ENCODE assay signal across 8 cellular contexts in genomic region chr7:94656658-94656924, GRCh38. TPM values are rescaled to one million over a fixed set of nuclear protein-coding genes. Genes with fewer than 3 reads are reported as not detected.
DNase-seq lines count a peak whose midpoint lies in the region; ATAC-seq, FAIRE-seq and TF ChIP-seq lines count a peak whose summit lies in the region.

No MANE protein-coding gene starts in this region.

- no peaks in the 10 kb centered on the region for H3K36me3 ChIP-seq in OCI-LY1 (ENCODE audit: insufficient read depth, low read length)
- no peaks in the 10 kb centered on the region for H3K36me3 ChIP-seq in endocrine pancreas (ENCODE audit: control insufficient read depth, insufficient read depth, low read length)
- H3K36me3 ChIP-seq in neuronal stem cell (replicated peaks in 1 of 2; ENCODE audit: control insufficient read depth in 2 of 2, insufficient read depth in 2 of 2, low read length in 2 of 2): no peaks in the 10 kb centered on the region

- H3K4me3 Mint-ChIP-seq in CD14-positive monocyte: peak overlapping the region; percentile 81 to 89

- no peak overlapping the region for H4K91ac ChIP-seq in neuronal stem cell (ENCODE audit: low read depth, low read length, poor library complexity)

- ATAC-seq in GM19397 (IDR thresholded peaks at IDR 0.05; ENCODE audit: unreplicated experiment): no peak
- no peak for ATAC-seq in HG02870 (IDR thresholded peaks at IDR 0.05; ENCODE audit: unreplicated experiment)

- H3K36me3 Mint-ChIP-seq in CD14-positive monocyte: peaks cover 0 to 4% of the 10 kb centered on the region in 2 donors

- no peaks in the 10 kb centered on the region for H3K79me1 ChIP-seq in neuronal stem cell (ENCODE audit: low read depth, low read length)

- no peaks in the 10 kb centered on the region for H3K27me3 ChIP-seq in OCI-LY1 (ENCODE audit: insufficient read depth, low read length)
- no peaks in the 10 kb centered on the region for H3K27me3 ChIP-seq in endocrine pancreas (ENCODE audit: control insufficient read depth, insufficient read depth, low read length)
- H3K27me3 ChIP-seq in neuronal stem cell (ENCODE audit: control insufficient read depth in 3 of 3, insufficient read depth in 3 of 3, low read depth in 1 of 3, low read length in 3 of 3): no peaks in the 10 kb centered on the region

- peaks cover 29% of the 10 kb centered on the region for H3K4me1 Mint-ChIP-seq in CD14-positive monocyte

- peak overlapping the region; percentile 68 for H3K9ac ChIP-seq in OCI-LY1 (ENCODE audit: low read length)
- peak overlapping the region; percentile 22 for H3K9ac ChIP-seq in endocrine pancreas (ENCODE audit: control insufficient read depth, insufficient read depth, low read length)
- peak overlapping the region; percentile 82 for H3K9ac ChIP-seq in neuronal stem cell (ENCODE audit: low read depth, low read length, poor library complexity)

- no peaks in the 10 kb centered on the region for H4K20me1 ChIP-seq in OCI-LY1 (ENCODE audit: insufficient read depth, low read length)

- H3K4me2 ChIP-seq in OCI-LY1 (ENCODE audit: low read length): peak overlapping the region; percentile 81
- peak overlapping the region; percentile 85 for H3K4me2 ChIP-seq in neuronal stem cell (ENCODE audit: insufficient read depth, low read length, poor library complexity, severe bottlenecking)

- peak overlapping the region; percentile 76 for H3K27ac ChIP-seq in OCI-LY1 (ENCODE audit: low read depth, low read length, poor library complexity, severe bottlenecking)
- H3K27ac ChIP-seq in neuronal stem cell (replicated peaks; ENCODE audit: low read length): peak overlapping the region; percentile 15

- no peak overlapping the region for H2BK12ac ChIP-seq in neuronal stem cell (ENCODE audit: low read length)

- peaks cover 45 to 53% (median 47%) of the 10 kb centered on the region in 3 donors for H3K27me3 Mint-ChIP-seq in CD14-positive monocyte (ENCODE audit: low read depth in 3 of 3)

- H3K9me3 ChIP-seq in OCI-LY1 (ENCODE audit: low read length) (no peaks in the 10 kb centered on the region), endocrine pancreas (ENCODE audit: control insufficient read depth, low read length) (no peaks in the 10 kb centered on the region), neuronal stem cell (replicated peaks in 1 of 2; ENCODE audit: control insufficient read depth in 2 of 2, insufficient read depth in 1 of 2, low read depth in 1 of 2, low read length in 2 of 2) (peaks cover 0 to 8% of the 10 kb centered on the region in 2 donors)

- no peak for FAIRE-seq in GM12891 (lab: Jason Lieb, UNC)

- H2AK5ac ChIP-seq in neuronal stem cell (ENCODE audit: low read depth, low read length): peak overlapping the region; percentile 76

- TF ChIP-seq CTCF in CD14-positive monocyte (IDR thresholded peaks at IDR 0.05) (no peak), OCI-LY1 (IDR thresholded peaks at IDR 0.05; ENCODE audit: low read length) (no peak)

- intact Hi-C loops in CD14-positive monocyte (cut with micrococcal nuclease): no loop called here

- peak overlapping the region; percentile 20 for H3K18ac ChIP-seq in neuronal stem cell (ENCODE audit: low read length)

- H2BK15ac ChIP-seq in neuronal stem cell (ENCODE audit: low read length): peak overlapping the region; percentile 43

- H3K79me2 ChIP-seq in OCI-LY1 (ENCODE audit: insufficient read depth, low read length): peaks cover 43% of the 10 kb centered on the region

- H3K4me1 ChIP-seq in OCI-LY1 (ENCODE audit: insufficient read depth, low read length, severe bottlenecking) (peaks cover 22% of the 10 kb centered on the region), endocrine pancreas (ENCODE audit: control insufficient read depth, insufficient read depth, low read length) (peaks cover 20% of the 10 kb centered on the region), neuronal stem cell (ENCODE audit: control insufficient read depth in 2 of 2, insufficient read depth in 1 of 2, low read depth in 1 of 2, low read length in 2 of 2) (peaks cover 1 to 14% of the 10 kb centered on the region in 2 donors)

- no peaks in the 10 kb centered on the region for H3F3A ChIP-seq in OCI-LY1 (ENCODE audit: insufficient read depth, low read length)

- DNase-seq in CD14-positive monocyte (ENCODE audit: low spot score): no peak
- DNase-seq in neuronal stem cell (ENCODE audit: low spot score): no peak
- no peak for DNase-seq in GM12891 (ENCODE audit: insufficient read length, low spot score)
- DNase-seq in NCI-H69 (lab: John Stamatoyannopoulos, UW): no peak

- peak overlapping the region in 1 of 7 donors; percentile 9 for H3K27ac Mint-ChIP-seq in CD14-positive monocyte

- H3K9me3 Mint-ChIP-seq in CD14-positive monocyte: peaks cover 3 to 25% (median 13%) of the 10 kb centered on the region in 7 donors

- H4K8ac ChIP-seq in neuronal stem cell (ENCODE audit: low read depth, low read length): no peak overlapping the region

- H2BK120ac ChIP-seq in neuronal stem cell (ENCODE audit: low read depth, low read length): no peak overlapping the region

- peak overlapping the region; percentile 8 for H3K4ac ChIP-seq in neuronal stem cell (ENCODE audit: low read length)

- no peaks in the 10 kb centered on the region for H3K9me2 ChIP-seq in OCI-LY1 (ENCODE audit: low read depth, low read length)

- H2AFZ ChIP-seq in OCI-LY1 (ENCODE audit: low read length) (no peak overlapping the region), neuronal stem cell (ENCODE audit: low read length) (peak overlapping the region; percentile 10)

- peak overlapping the region; percentile 71 for H3K4me3 ChIP-seq in OCI-LY1 (ENCODE audit: low read depth, low read length, poor library complexity, severe bottlenecking)
- peak overlapping the region; percentile 57 for H3K4me3 ChIP-seq in endocrine pancreas (ENCODE audit: control insufficient read depth, insufficient read depth, low read length)
- H3K4me3 ChIP-seq in neuronal stem cell (ENCODE audit: low read length in 2 of 2): peak overlapping the region; percentile 80 to 84

- no peak for TF ChIP-seq POLR2A in GM12891 (IDR thresholded peaks at IDR 0.05; ENCODE audit: low read depth, low read length)

- H3K14ac ChIP-seq in neuronal stem cell (ENCODE audit: low read length): peak overlapping the region; percentile 47

- no CpG with 5 or more reads among the region's 10 CpGs for WGBS in neuronal stem cell (ENCODE audit: extremely low coverage in 2 of 2, insufficient read length in 2 of 2, insufficient replicate concordance in 1 of 2), 2 donors

- no peak overlapping the region for H2BK5ac ChIP-seq in neuronal stem cell (ENCODE audit: low read length)

- H3K23ac ChIP-seq in neuronal stem cell (ENCODE audit: low read depth, low read length, poor library complexity): no peak overlapping the region

TF ChIP-seq in GM12891, 5 proteins besides CTCF, POLR2A, EP300 and RAD21:
- no peak for TF ChIP-seq POU2F2 (IDR thresholded peaks at IDR 0.05; ENCODE audit: low read depth, low read length)
- no peak for TF ChIP-seq TAF1 (IDR thresholded peaks at IDR 0.05; ENCODE audit: low read depth, low read length)
- TF ChIP-seq SPI1 (IDR thresholded peaks at IDR 0.05; ENCODE audit: low read depth, low read length): no peak
- TF ChIP-seq PAX5 (IDR thresholded peaks at IDR 0.05; ENCODE audit: insufficient read depth, low read length, severe bottlenecking): no peak
- TF ChIP-seq POLR2AphosphoS5 (IDR thresholded peaks at IDR 0.05; ENCODE audit: low read depth, low read length): no peak

RNA-seq across cellular contexts. Expression of gene SGCE, which starts 0.7 kb away (rescaled TPM):
- not detected for polyA plus RNA-seq in CD14-positive monocyte
- polyA plus RNA-seq in neuronal stem cell (2013, experiment 1 of 2): 90.6 TPM
- polyA plus RNA-seq in neuronal stem cell (2013, experiment 2 of 2): 93.1 TPM
- polyA plus RNA-seq in GM12891 (2012; ENCODE audit: low read depth, missing spikeins): 17.4 TPM

Comparison
In these comparisons a context has a peak if more than half of its experiments do, and no peak if none do; other contexts are left out.
1. H3K9ac ChIP-seq: peak in every context shown above with its lines; median percentile 82 in neuronal stem cell; 68 in OCI-LY1; 22 in endocrine pancreas.